ENCODE assay signal across 1 cellular context in the genomic region with DNA sequence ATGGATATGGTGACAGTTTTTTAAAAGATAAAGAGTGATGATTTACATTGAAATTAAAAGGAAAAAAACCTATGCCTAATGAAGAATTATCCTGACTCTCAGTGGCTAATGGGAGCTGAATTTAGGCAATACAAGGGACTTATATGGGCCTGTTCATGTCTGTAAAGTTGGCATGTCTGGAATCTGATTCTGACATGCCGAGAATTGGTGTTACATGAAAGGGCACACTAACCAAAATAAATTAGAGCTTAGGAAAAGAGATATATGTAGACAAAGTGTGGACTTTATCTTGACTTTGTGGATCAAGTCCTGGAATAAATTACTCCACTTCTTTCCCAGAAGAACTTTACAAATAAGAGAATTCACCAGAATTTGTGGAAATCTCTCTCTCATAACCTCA.
TF ChIP-seq lines count a peak whose summit lies in the region.

No MANE protein-coding gene starts in this region.

TF ChIP-seq in H1, 55 proteins besides CTCF, POLR2A, EP300 and RAD21 (continued from another document):
- TF ChIP-seq TAF7 (optimal IDR thresholded peaks at IDR 0.05; ENCODE audit: borderline replicate concordance, low read depth, low read length), result no peak
- TF ChIP-seq POU5F1 (IDR thresholded peaks at IDR 0.05; ENCODE audit: low read depth, low read length), result no peak
- no peak for TF ChIP-seq MAFK (IDR thresholded peaks at IDR 0.05; ENCODE audit: low read depth, low read length)
- no peak for TF ChIP-seq SP1 (IDR thresholded peaks at IDR 0.05; ENCODE audit: low read depth, low read length)
- no peak for TF ChIP-seq NANOG (IDR thresholded peaks at IDR 0.05; ENCODE audit: insufficient read depth, low read depth, low read length, poor library complexity, severe bottlenecking)
- TF ChIP-seq TAF1 (IDR thresholded peaks at IDR 0.05; ENCODE audit: low read depth, low read length), result no peak
- no peak for TF ChIP-seq SIRT6 (IDR thresholded peaks at IDR 0.05; ENCODE audit: low read length)
- no peak for TF ChIP-seq SRF (IDR thresholded peaks at IDR 0.05; ENCODE audit: low read depth, low read length)
